ENCODE assay signal across 16 cellular contexts in the genomic region with DNA sequence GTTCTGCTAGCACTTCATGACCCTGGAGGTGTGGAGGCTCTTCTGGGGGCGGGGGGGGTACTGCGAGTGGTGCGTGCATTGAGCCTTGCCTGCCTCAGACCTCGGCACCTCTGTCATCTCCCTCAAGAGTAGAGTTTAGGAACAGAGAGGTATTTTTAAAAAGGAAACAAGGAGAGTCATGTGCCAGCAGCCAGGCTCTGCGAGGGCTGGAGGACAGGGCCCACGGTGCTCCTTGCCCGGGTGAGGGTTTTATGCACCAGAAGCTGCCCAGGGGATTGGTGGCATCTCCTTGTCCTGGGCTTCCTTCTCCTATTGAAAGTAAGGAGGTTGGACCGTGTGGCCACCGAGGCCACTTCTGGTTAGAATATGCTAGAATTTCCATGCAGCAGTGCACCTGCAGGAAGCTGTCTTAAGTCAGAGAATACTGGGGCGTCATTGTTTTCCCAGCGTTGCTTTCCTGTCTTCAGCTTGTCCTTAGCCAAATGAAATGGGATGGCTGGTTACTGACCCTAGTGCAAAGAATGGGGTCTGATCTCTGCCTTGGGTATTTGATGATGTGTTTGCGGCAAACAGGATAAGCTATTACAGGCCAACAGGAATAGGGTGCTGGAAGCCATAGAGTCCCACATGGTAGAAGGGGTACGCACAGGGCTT. TPM values are rescaled to one million over a fixed set of nuclear protein-coding genes. Genes with fewer than 3 reads are reported as not detected.
"Had no signal": no experiment of that assay in that cellular context is flagged by ENCODE, and none has a peak within 500 bp of the region (broad histone marks: within the 10 kb centered on the region; RNA-seq: fewer than 3 reads in every experiment).

No MANE protein-coding gene starts in this region.

- H3K36me3 ChIP-seq: right lobe of liver had no signal

- H3K4me3 Mint-ChIP-seq: activated T-cell treated with anti-CD3 and anti-CD28 coated beads, Interleukin-2, amount 50 U/mL, for 72 hours; effector memory CD8-positive, alpha-beta T cell; stimulated activated memory B cell treated with anti-CD40 and anti-IgM and Interleukin-4, amounts not matched to agents 10 μg/mL and 1 μg/mL and 100 μg/mL, for 72 hours had no signal

- ATAC-seq: activated T-cell treated with anti-CD3 and anti-CD28 coated beads, Interleukin-2, amount 50 U/mL, for 72 hours; effector memory CD8-positive, alpha-beta T cell; right lobe of liver; stimulated activated memory B cell treated with anti-CD40 and anti-IgM and Interleukin-4, amounts not matched to agents 10 μg/mL and 1 μg/mL and 100 μg/mL, for 72 hours had no signal

- H3K9me3 Mint-ChIP-seq: activated T-cell treated with anti-CD3 and anti-CD28 coated beads, Interleukin-2, amount 50 U/mL, for 72 hours; effector memory CD8-positive, alpha-beta T cell; stimulated activated memory B cell treated with anti-CD40 and anti-IgM and Interleukin-4, amounts not matched to agents 10 μg/mL and 1 μg/mL and 100 μg/mL, for 72 hours had no signal

- H3K27ac Mint-ChIP-seq: activated T-cell treated with anti-CD3 and anti-CD28 coated beads, Interleukin-2, amount 50 U/mL, for 72 hours; effector memory CD8-positive, alpha-beta T cell; stimulated activated memory B cell treated with anti-CD40 and anti-IgM and Interleukin-4, amounts not matched to agents 10 μg/mL and 1 μg/mL and 100 μg/mL, for 72 hours had no signal

- H3K27me3 ChIP-seq: hepatocyte had no signal

- H3K36me3 Mint-ChIP-seq: stimulated activated memory B cell treated with anti-CD40 and anti-IgM and Interleukin-4, amounts not matched to agents 10 μg/mL and 1 μg/mL and 100 μg/mL, for 72 hours had no signal

- H3K9me3 ChIP-seq: right lobe of liver had no signal

- H3K4me2 ChIP-seq: hepatocyte had no signal

- H3K4me3 ChIP-seq: hepatocyte, right lobe of liver had no signal

- H3K27ac ChIP-seq: hepatocyte, right lobe of liver had no signal

- H2AFZ ChIP-seq: hepatocyte had no signal

- DNase-seq: activated CD4-positive, alpha-beta T cell treated with anti-CD3 and anti-CD28 coated beads for 1 hour; activated CD4-positive, alpha-beta T cell treated with anti-CD3 and anti-CD28 coated beads, Interleukin-2, amount 50 U/mL, for 48 hours; activated CD8-positive, alpha-beta memory T cell treated with anti-CD3 and anti-CD28 coated beads, Interleukin-2, amount 50 U/mL, for 4 hours; activated gamma-delta T cell treated with Interleukin-2 at 50 U/mL for 16 hours; activated T-cell treated with anti-CD3 and anti-CD28 coated beads, Interleukin-2, amount 50 U/mL, for 72 hours; cortex of kidney; effector memory CD8-positive, alpha-beta T cell; erythroblast; kidney glomerular epithelial cell; stimulated activated CD4-positive, alpha-beta T cell treated with anti-CD3 and anti-CD28 coated beads, Interleukin-1b, Interleukin-23, amount 100 ng/mL, for 48 hours; T-helper 9 cell; trophoblast cell had no signal

RNA-seq across cellular contexts. Expression of gene ENPP7, which starts 50.4 kb away (rescaled TPM):
- total RNA-seq: activated T-cell treated with anti-CD3 and anti-CD28 coated beads, Interleukin-2, amount 50 U/mL, for 72 hours; cardiac septum had no signal
